In genomic region chr17:43021739-43022512, GRCh38 we compare ENCODE assay signal across 1 cellular context.
TF ChIP-seq lines count a peak whose summit lies in the region.

Gene VAT1 (minus strand): TSS chr17:43022385. CDS start chr17:43022322, 63 bp downstream.

TF ChIP-seq in HepG2, 621 proteins besides CTCF, POLR2A, EP300 and RAD21 (continued from another document and continues in another):
- peak; percentile 65; the same call in 1 of the 2 replicates for TF ChIP-seq ZNF30 (CRISPR knock-in tag; IDR thresholded peaks at IDR 0.05)
- TF ChIP-seq ARHGAP35 (CRISPR knock-in tag; IDR thresholded peaks at IDR 0.05; ENCODE audit: borderline replicate concordance): peak; percentile 80; the same call in 1 of the 2 replicates
- TF ChIP-seq ZNF460 (CRISPR knock-in tag; IDR thresholded peaks at IDR 0.05; ENCODE audit: borderline replicate concordance): peak; percentile 32; the same call in 1 of the 2 replicates
- peak; percentile 90; the same call in 1 of the 2 replicates for TF ChIP-seq EEA1 (CRISPR knock-in tag; IDR thresholded peaks at IDR 0.05; ENCODE audit: borderline replicate concordance)
- TF ChIP-seq NFYB (CRISPR knock-in tag; IDR thresholded peaks at IDR 0.05): 0 out of 2 replicates have a peak, but pooled peaks have one; percentile 15
- 0 out of 2 replicates have a peak, but pooled peaks have one; percentile 16 for TF ChIP-seq ZNF362 (CRISPR knock-in tag; IDR thresholded peaks at IDR 0.05; ENCODE audit: borderline replicate concordance)
- TF ChIP-seq ZMYM4 (CRISPR knock-in tag; IDR thresholded peaks at IDR 0.05): no peak; the same call in 1 of the 2 replicates
- peak; percentile 93 for TF ChIP-seq ZNF33B (CRISPR knock-in tag; IDR thresholded peaks at IDR 0.05)
- no peak for TF ChIP-seq SETDB1 (CRISPR knock-in tag; IDR thresholded peaks at IDR 0.05; ENCODE audit: borderline replicate concordance)
- 0 out of 2 replicates have a peak, but pooled peaks have one; percentile 20 for TF ChIP-seq ZNF629 (CRISPR knock-in tag; conservative IDR thresholded peaks at IDR 0.05)
- TF ChIP-seq HMG20B (CRISPR knock-in tag; conservative IDR thresholded peaks at IDR 0.05): no peak
- no peak for TF ChIP-seq PLRG1 (conservative IDR thresholded peaks at IDR 0.05)
- TF ChIP-seq ZIK1 (CRISPR knock-in tag; IDR thresholded peaks at IDR 0.05; ENCODE audit: borderline replicate concordance, low read depth): peak; percentile 22; the same call in 1 of the 2 replicates
- TF ChIP-seq MIER2 (CRISPR knock-in tag; IDR thresholded peaks at IDR 0.05): no peak; the same call in 1 of the 2 replicates
- TF ChIP-seq BRF2 (CRISPR knock-in tag; IDR thresholded peaks at IDR 0.05): no peak
- TF ChIP-seq ZNF264 (CRISPR knock-in tag; IDR thresholded peaks at IDR 0.05): 0 out of 2 replicates have a peak, but pooled peaks have one; percentile 34
- TF ChIP-seq NFIB (CRISPR knock-in tag; IDR thresholded peaks at IDR 0.05; ENCODE audit: borderline replicate concordance): no peak
- peak; percentile 91 to 96 for TF ChIP-seq HMGXB4 (CRISPR knock-in tag; IDR thresholded peaks at IDR 0.05; ENCODE audit: borderline replicate concordance in 1 of 2, low read depth in 1 of 2)
- peak; percentile 12; the same call in 1 of the 2 replicates for TF ChIP-seq ZNF558 (CRISPR knock-in tag; IDR thresholded peaks at IDR 0.05; ENCODE audit: borderline replicate concordance)
- no peak for TF ChIP-seq RFX5 (IDR thresholded peaks at IDR 0.05; ENCODE audit: low read depth, low read length)
- no peak for TF ChIP-seq CHCHD3 (CRISPR knock-in tag; IDR thresholded peaks at IDR 0.05)
- peak; percentile 93; the same call in 1 of the 2 replicates for TF ChIP-seq SIN3A (IDR thresholded peaks at IDR 0.05; ENCODE audit: borderline replicate concordance, low read depth, low read length)
- TF ChIP-seq ZSCAN22 (CRISPR knock-in tag; IDR thresholded peaks at IDR 0.05): peak; percentile 45; the same call in 1 of the 2 replicates
- TF ChIP-seq FOXA1 (IDR thresholded peaks at IDR 0.05): no peak
- no peak for TF ChIP-seq FOXA1 (CRISPR knock-in tag; IDR thresholded peaks at IDR 0.05)
- no peak for TF ChIP-seq HOMEZ (CRISPR knock-in tag; IDR thresholded peaks at IDR 0.05; ENCODE audit: low read depth)
- no peak for TF ChIP-seq REXO4 (CRISPR knock-in tag; IDR thresholded peaks at IDR 0.05; ENCODE audit: borderline replicate concordance)
- TF ChIP-seq ZNF644 (CRISPR knock-in tag; IDR thresholded peaks at IDR 0.05; ENCODE audit: low read depth): no peak
- TF ChIP-seq MYC (CRISPR knock-in tag; IDR thresholded peaks at IDR 0.05; ENCODE audit: borderline replicate concordance): peak; percentile 84
- peak; percentile 46; the same call in 1 of the 2 replicates for TF ChIP-seq HOXA3 (CRISPR knock-in tag; IDR thresholded peaks at IDR 0.05)
- TF ChIP-seq, protein P1, sequence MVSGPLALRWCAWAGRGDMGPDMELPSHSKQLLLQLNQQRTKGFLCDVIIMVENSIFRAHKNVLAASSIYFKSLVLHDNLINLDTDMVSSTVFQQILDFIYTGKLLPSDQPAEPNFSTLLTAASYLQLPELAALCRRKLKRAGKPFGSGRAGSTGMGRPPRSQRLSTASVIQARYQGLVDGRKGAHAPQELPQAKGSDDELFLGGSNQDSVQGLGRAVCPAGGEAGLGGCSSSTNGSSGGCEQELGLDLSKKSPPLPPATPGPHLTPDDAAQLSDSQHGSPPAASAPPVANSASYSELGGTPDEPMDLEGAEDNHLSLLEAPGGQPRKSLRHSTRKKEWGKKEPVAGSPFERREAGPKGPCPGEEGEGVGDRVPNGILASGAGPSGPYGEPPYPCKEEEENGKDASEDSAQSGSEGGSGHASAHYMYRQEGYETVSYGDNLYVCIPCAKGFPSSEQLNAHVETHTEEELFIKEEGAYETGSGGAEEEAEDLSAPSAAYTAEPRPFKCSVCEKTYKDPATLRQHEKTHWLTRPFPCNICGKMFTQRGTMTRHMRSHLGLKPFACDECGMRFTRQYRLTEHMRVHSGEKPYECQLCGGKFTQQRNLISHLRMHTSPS (CRISPR knock-in tag; IDR thresholded peaks at IDR 0.05; ENCODE audit: low read depth): no peak; the same call in 1 of the 2 replicates
- TF ChIP-seq HDAC1 (CRISPR knock-in tag; IDR thresholded peaks at IDR 0.05): peak; percentile 94
- TF ChIP-seq ASH2L (IDR thresholded peaks at IDR 0.05; ENCODE audit: insufficient read length, low read depth, low read length): peak; percentile 73
- no peak for TF ChIP-seq FOXC1 (CRISPR knock-in tag; IDR thresholded peaks at IDR 0.05; ENCODE audit: borderline replicate concordance)
- TF ChIP-seq ZNF550 (CRISPR knock-in tag; IDR thresholded peaks at IDR 0.05; ENCODE audit: borderline replicate concordance): no peak
- TF ChIP-seq, protein P2, sequence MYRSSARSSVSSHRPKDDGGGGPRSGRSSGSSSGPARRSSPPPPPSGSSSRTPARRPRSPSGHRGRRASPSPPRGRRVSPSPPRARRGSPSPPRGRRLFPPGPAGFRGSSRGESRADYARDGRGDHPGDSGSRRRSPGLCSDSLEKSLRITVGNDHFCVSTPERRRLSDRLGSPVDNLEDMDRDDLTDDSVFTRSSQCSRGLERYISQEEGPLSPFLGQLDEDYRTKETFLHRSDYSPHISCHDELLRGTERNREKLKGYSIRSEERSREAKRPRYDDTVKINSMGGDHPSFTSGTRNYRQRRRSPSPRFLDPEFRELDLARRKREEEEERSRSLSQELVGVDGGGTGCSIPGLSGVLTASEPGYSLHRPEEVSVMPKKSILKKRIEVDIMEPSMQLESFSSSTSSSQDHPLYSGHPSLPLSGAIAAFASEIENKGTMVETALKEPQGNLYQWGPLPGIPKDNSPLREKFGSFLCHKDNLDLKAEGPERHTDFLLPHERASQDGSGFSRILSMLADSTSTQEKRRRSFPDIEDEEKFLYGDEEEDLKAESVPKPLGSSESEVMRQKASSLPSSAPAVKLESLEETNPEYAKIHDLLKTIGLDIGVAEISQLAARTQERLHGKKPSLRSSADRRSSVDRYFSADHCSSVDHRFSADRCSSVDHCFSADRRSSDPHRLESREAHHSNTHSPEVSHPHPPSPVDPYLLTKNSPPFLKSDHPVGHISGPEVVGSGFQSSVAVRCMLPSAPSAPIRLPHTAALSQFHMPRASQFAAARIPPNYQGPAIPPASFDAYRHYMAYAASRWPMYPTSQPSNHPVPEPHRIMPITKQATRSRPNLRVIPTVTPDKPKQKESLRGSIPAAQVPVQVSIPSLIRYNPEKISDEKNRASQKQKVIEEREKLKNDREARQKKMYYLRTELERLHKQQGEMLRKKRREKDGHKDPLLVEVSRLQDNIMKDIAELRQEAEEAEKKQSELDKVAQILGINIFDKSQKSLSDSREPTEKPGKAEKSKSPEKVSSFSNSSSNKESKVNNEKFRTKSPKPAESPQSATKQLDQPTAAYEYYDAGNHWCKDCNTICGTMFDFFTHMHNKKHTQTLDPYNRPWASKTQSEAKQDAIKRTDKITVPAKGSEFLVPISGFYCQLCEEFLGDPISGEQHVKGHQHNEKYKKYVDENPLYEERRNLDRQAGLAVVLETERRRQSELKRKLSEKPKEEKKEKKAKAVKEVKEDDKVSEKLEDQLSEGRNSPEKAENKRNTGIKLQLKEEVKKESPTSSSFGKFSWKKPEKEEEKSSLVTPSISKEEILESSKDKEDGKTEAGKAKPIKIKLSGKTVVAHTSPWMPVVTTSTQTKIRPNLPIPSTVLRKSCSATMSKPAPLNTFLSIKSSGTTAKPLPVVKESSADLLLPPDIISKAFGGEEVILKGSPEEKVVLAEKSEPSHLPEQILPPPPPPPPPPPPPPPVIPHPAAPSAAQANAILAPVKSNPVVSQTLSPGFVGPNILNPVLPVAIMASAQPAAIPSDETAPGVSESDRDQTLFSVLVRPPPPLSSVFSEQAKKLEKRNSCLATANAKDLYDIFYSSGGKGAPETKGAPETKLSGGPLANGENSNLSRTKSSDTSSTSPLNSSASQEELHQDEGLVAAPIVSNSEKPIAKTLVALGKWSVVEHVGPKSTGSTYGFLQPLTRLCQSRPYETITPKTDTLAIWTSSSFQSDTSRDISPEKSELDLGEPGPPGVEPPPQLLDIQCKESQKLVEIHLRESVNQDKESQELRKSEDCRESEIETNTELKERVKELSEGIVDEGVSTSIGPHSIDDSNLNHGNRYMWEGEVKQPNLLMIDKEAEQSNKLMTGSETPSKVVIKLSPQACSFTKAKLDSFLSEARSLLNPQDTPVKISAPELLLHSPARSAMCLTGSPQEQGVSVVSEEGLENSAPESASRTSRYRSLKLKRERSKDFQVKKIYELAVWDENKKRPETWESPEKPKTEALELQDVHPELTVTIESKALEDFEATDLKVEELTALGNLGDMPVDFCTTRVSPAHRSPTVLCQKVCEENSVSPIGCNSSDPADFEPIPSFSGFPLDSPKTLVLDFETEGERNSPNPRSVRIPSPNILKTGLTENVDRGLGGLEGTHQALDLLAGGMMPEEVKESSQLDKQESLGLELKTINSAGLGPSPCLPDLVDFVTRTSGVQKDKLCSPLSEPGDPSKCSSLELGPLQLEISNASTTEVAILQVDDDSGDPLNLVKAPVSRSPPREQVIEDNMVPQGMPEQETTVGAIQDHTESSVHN (CRISPR knock-in tag; IDR thresholded peaks at IDR 0.05): peak; percentile 98
- TF ChIP-seq MAFG (CRISPR knock-in tag; IDR thresholded peaks at IDR 0.05): peak; percentile 51; the same call in 1 of the 2 replicates
- TF ChIP-seq, protein P3, sequence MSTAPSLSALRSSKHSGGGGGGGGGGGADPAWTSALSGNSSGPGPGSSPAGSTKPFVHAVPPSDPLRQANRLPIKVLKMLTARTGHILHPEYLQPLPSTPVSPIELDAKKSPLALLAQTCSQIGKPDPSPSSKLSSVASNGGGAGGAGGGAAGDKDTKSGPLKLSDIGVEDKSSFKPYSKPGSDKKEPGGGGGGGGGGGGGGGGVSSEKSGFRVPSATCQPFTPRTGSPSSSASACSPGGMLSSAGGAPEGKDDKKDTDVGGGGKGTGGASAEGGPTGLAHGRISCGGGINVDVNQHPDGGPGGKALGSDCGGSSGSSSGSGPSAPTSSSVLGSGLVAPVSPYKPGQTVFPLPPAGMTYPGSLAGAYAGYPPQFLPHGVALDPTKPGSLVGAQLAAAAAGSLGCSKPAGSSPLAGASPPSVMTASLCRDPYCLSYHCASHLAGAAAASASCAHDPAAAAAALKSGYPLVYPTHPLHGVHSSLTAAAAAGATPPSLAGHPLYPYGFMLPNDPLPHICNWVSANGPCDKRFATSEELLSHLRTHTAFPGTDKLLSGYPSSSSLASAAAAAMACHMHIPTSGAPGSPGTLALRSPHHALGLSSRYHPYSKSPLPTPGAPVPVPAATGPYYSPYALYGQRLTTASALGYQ (CRISPR knock-in tag; IDR thresholded peaks at IDR 0.05): peak; percentile 66
- TF ChIP-seq ZNF567 (CRISPR knock-in tag; IDR thresholded peaks at IDR 0.05; ENCODE audit: borderline replicate concordance): no peak
- TF ChIP-seq NCOA2 (CRISPR knock-in tag; IDR thresholded peaks at IDR 0.05): no peak
- TF ChIP-seq ATF3 (CRISPR knock-in tag; IDR thresholded peaks at IDR 0.05): peak; percentile 42; the same call in 1 of the 2 replicates
- 0 out of 2 replicates have a peak, but pooled peaks have one; percentile 85 for TF ChIP-seq WIZ (CRISPR knock-in tag; IDR thresholded peaks at IDR 0.05)
- peak; percentile 86; the same call in 1 of the 2 replicates for TF ChIP-seq CCDC6 (CRISPR knock-in tag; IDR thresholded peaks at IDR 0.05)
- TF ChIP-seq SMYD3 (CRISPR knock-in tag; IDR thresholded peaks at IDR 0.05): peak; percentile 79
- TF ChIP-seq NCOA5 (CRISPR knock-in tag; IDR thresholded peaks at IDR 0.05): no peak
- TF ChIP-seq ZNF607 (CRISPR knock-in tag; IDR thresholded peaks at IDR 0.05; ENCODE audit: borderline replicate concordance): peak; percentile 93
- peak; percentile 74; the same call in 1 of the 2 replicates for TF ChIP-seq ZNF780A (CRISPR knock-in tag; IDR thresholded peaks at IDR 0.05)
- TF ChIP-seq CHD2 (IDR thresholded peaks at IDR 0.05; ENCODE audit: low read depth, low read length): no peak
- no peak; the same call in 1 of the 2 replicates for TF ChIP-seq MIER3 (CRISPR knock-in tag; IDR thresholded peaks at IDR 0.05; ENCODE audit: borderline replicate concordance)
